In genomic region chr13:110669814-110670213, GRCh38 we compare ENCODE assay signal across 7 cellular contexts. TPM values are rescaled to one million over a fixed set of nuclear protein-coding genes. Genes with fewer than 3 reads are reported as not detected.
DNase-seq lines count a peak whose midpoint lies in the region; ATAC-seq and TF ChIP-seq lines count a peak whose summit lies in the region.
"Not testable (repeated sequence)": the region's sequence is repeated elsewhere in the genome, so short reads cannot be mapped to it uniquely, and the experiment has no call there.

No MANE protein-coding gene starts in this region.

- not testable (repeated sequence) for TF ChIP-seq POLR2A in spleen (IDR thresholded peaks at IDR 0.05)

- not testable (repeated sequence) for TF ChIP-seq CTCF in WTC11 (IDR thresholded peaks at IDR 0.05); endothelial cell (IDR thresholded peaks at IDR 0.05; ENCODE audit: unreplicated experiment); spleen (IDR thresholded peaks at IDR 0.05 in 8 of 11, conservative IDR thresholded peaks at IDR 0.05 in 3 of 11)

- CTCF ChIA-PET in WTC11 (lab: Charles Lee): not testable (repeated sequence)

- H3K27ac ChIP-seq in spleen: not testable (repeated sequence)

- H3K4me1 ChIP-seq in spleen: peaks cover 6 to 29% (median 19%) of the 10 kb centered on the region in 6 donors

- H3K4me3 ChIP-seq in spleen: not testable (repeated sequence)

- H3K4me1 Mint-ChIP-seq in WTC11; endothelial cell (ENCODE audit: unreplicated experiment): not testable (repeated sequence)
- H3K4me1 Mint-ChIP-seq in stimulated activated memory B cell treated with anti-CD40 and anti-IgM and Interleukin-4, amounts not matched to agents 10 μg/mL and 1 μg/mL and 100 μg/mL, for 72 hours: peaks cover 56% of the 10 kb centered on the region

- WGBS in spleen, 5 donors: 95 to 99% (median 97%) methylated on average over 10 to 11 of the region's 11 CpGs

- not testable (repeated sequence) for H3K27ac Mint-ChIP-seq in WTC11; endothelial cell (ENCODE audit: unreplicated experiment)
- H3K27ac Mint-ChIP-seq in stimulated activated memory B cell treated with anti-CD40 and anti-IgM and Interleukin-4, amounts not matched to agents 10 μg/mL and 1 μg/mL and 100 μg/mL, for 72 hours: peak overlapping the region; percentile 33

- H3K9me3 Mint-ChIP-seq in WTC11: peaks cover 31% of the 10 kb centered on the region
- not testable (repeated sequence) for H3K9me3 Mint-ChIP-seq in endothelial cell (ENCODE audit: unreplicated experiment); stimulated activated memory B cell treated with anti-CD40 and anti-IgM and Interleukin-4, amounts not matched to agents 10 μg/mL and 1 μg/mL and 100 μg/mL, for 72 hours

- not testable (repeated sequence) for H3K9me3 ChIP-seq in spleen

- not testable (repeated sequence) for H3K4me3 Mint-ChIP-seq in WTC11; stimulated activated memory B cell treated with anti-CD40 and anti-IgM and Interleukin-4, amounts not matched to agents 10 μg/mL and 1 μg/mL and 100 μg/mL, for 72 hours
- H3K4me3 Mint-ChIP-seq in endothelial cell (ENCODE audit: unreplicated experiment): peak overlapping the region; percentile 31

- POLR2A ChIA-PET in WTC11 (lab: Charles Lee): not testable (repeated sequence)

- H3K27me3 Mint-ChIP-seq in WTC11 (ENCODE audit: low read depth); endothelial cell (ENCODE audit: unreplicated experiment); stimulated activated memory B cell treated with anti-CD40 and anti-IgM and Interleukin-4, amounts not matched to agents 10 μg/mL and 1 μg/mL and 100 μg/mL, for 72 hours: not testable (repeated sequence)

- peaks cover 0 to 68% (median 24%) of the 10 kb centered on the region in 6 donors for H3K36me3 ChIP-seq in spleen

- ATAC-seq in WTC11; stimulated activated memory B cell treated with anti-CD40 and anti-IgM and Interleukin-4, amounts not matched to agents 10 μg/mL and 1 μg/mL and 100 μg/mL, for 72 hours: not testable (repeated sequence)

- not testable (repeated sequence) for H3K27me3 ChIP-seq in spleen (replicated peaks in 1 of 7)

- H3K36me3 Mint-ChIP-seq in WTC11 (peaks cover 86% of the 10 kb centered on the region), endothelial cell (ENCODE audit: low read depth, unreplicated experiment) (peaks cover 39% of the 10 kb centered on the region)
- H3K36me3 Mint-ChIP-seq in stimulated activated memory B cell treated with anti-CD40 and anti-IgM and Interleukin-4, amounts not matched to agents 10 μg/mL and 1 μg/mL and 100 μg/mL, for 72 hours: peaks cover 84% of the 10 kb centered on the region

- DNase-seq in WTC11 (ENCODE audit: low spot score); endothelial cell (ENCODE audit: low spot score): not testable (repeated sequence)
- DNase-seq in activated effector memory CD4-positive, alpha-beta T cell treated with anti-CD3 and anti-CD28 coated beads, Interleukin-2, amount 50 U/mL, for 16 hours: peak; percentile 49
- DNase-seq in cardiac septum (ENCODE audit: low spot score): peak; percentile 15
- DNase-seq in mesenteric fat pad (ENCODE audit: low spot score): peak; percentile 49
- peak; percentile 70 for DNase-seq in spleen

- intact Hi-C loops in cardiac septum (cut with DNase I); spleen (cut with DNase I; ENCODE audit: low total_unique reads): not testable (repeated sequence)

TF ChIP-seq in WTC11, 78 proteins besides CTCF, POLR2A, EP300 and RAD21:
- 0 out of 2 replicates have a peak, but pooled peaks have one; percentile 3 for TF ChIP-seq ZNF317 (CRISPR knock-in tag; IDR thresholded peaks at IDR 0.05; ENCODE audit: borderline replicate concordance, low read depth)

RNA-seq across cellular contexts. Expression of gene CARS2, which starts 36.1 kb away (rescaled TPM):
- total RNA-seq in WTC11 (2021) (39.9 to 50.9 TPM (median 50.0 TPM) in 3 replicates), endothelial cell (ENCODE audit: unreplicated experiment) (36.0 TPM), cardiac septum (48.3 TPM), mesenteric fat pad (57.1 TPM), spleen (100 to 1,000 TPM in 1 of 7 donors, 10 to 100 TPM in 6; 63.9 to 113 (median 77.9) TPM)
- 100 to 1,000 TPM in 2 of 3 donors, 10 to 100 TPM in 1; 69.5 to 109 (median 105) TPM for polyA plus RNA-seq in spleen

RNA-seq across cellular contexts. Expression of gene ING1, which starts 43.7 kb away (rescaled TPM):
- total RNA-seq in WTC11 (2021) (26.2 to 27.5 TPM (median 26.9 TPM) in 3 replicates), endothelial cell (ENCODE audit: unreplicated experiment) (9.9 TPM), cardiac septum (6.6 TPM), mesenteric fat pad (13.4 TPM), spleen (10 to 100 TPM; 15.1 to 32.4 (median 22.9) TPM)
- polyA plus RNA-seq in spleen: 10 to 100 TPM; 10.5 to 16.0 (median 12.0) TPM

RNA-seq across cellular contexts. Expression of gene NAXD, which starts 54.5 kb away (rescaled TPM):
- 26.8 to 29.3 TPM (median 27.9 TPM) in 3 replicates for total RNA-seq in WTC11 (2021)
- 28.7 TPM for total RNA-seq in endothelial cell (ENCODE audit: unreplicated experiment)
- 23.7 TPM for total RNA-seq in cardiac septum
- 20.1 TPM for total RNA-seq in mesenteric fat pad
- total RNA-seq in spleen: 10 to 100 TPM; 27.1 to 35.5 (median 34.0) TPM
- polyA plus RNA-seq in spleen: 10 to 100 TPM; 25.1 to 40.9 (median 35.8) TPM
